In genomic region chr17:54749157-54749556, GRCh38 we compare ENCODE assay signal across 28 cellular contexts.
DNase-seq lines count a peak whose midpoint lies in the region; ATAC-seq, FAIRE-seq and TF ChIP-seq lines count a peak whose summit lies in the region.
"Had no signal": no experiment of that assay in that cellular context is flagged by ENCODE, and none has a peak within 500 bp of the region (broad histone marks: within the 10 kb centered on the region; RNA-seq: fewer than 3 reads in every experiment).

No MANE protein-coding gene starts in this region.

- no peak overlapping the region for H2AK5ac ChIP-seq in trophoblast cell (ENCODE audit: low read length)

- H2BK5ac ChIP-seq in trophoblast cell (ENCODE audit: low read depth, low read length, poor library complexity) = no peak overlapping the region

- POLR2A ChIA-PET in HepG2 (lab: Yijun Ruan, JAX) = no interaction called here

- DNase-seq in HepG2 (ENCODE audit: low spot score) = peak; percentile 4
- DNase-seq in right lobe of liver = no peak
- DNase-seq in NB4 (ENCODE audit: low read depth) = peak; percentile 11
- peak; percentile 10 for DNase-seq in epithelial cell of esophagus (ENCODE audit: low read depth)
- DNase-seq in trophoblast cell = no peak
- no peak for DNase-seq in mesothelial cell of epicardium (ENCODE audit: low spot score in 2 of 2, unreplicated experiment in 2 of 2)
- DNase-seq in sigmoid colon = no peak
- DNase-seq: activated CD4-positive, alpha-beta T cell treated with anti-CD3 and anti-CD28 coated beads, Interleukin-2, amount 50 U/mL, for 1 hour; activated CD8-positive, alpha-beta memory T cell treated with anti-CD3 and anti-CD28 coated beads, Interleukin-2, amount 10 ng/mL, durations not matched to agents 7 days and 5 days; activated naive CD4-positive, alpha-beta T cell treated with anti-CD3 and anti-CD28 coated beads, Interleukin-2, amount 10 ng/mL, durations not matched to agents 7 days and 5 days; activated T-cell treated with anti-CD3 and anti-CD28 coated beads, Interleukin-2, amount 50 U/mL, for 72 hours; amygdala; effector memory CD4-positive, alpha-beta T cell; GOT3; NCI-H187; NCI-H226; Peyer's patch; stimulated activated naive CD8-positive, alpha-beta T cell treated with anti-CD3 and anti-CD28 coated beads, Interleukin-15, amount 100 ng/mL, for 72 hours; thyroid gland had no signal

- H2AFZ ChIP-seq in HepG2 (ENCODE audit: low read length) (no peak overlapping the region), trophoblast cell (ENCODE audit: insufficient read depth, low read length, poor library complexity) (no peak overlapping the region)

- H3K79me2 ChIP-seq in HepG2 (ENCODE audit: insufficient read depth, low read length) (no peaks in the 10 kb centered on the region), trophoblast cell (ENCODE audit: control insufficient read depth, insufficient read depth, low read length, poor library complexity) (no peaks in the 10 kb centered on the region)

- H2BK12ac ChIP-seq in trophoblast cell (ENCODE audit: low read length) = no peak overlapping the region

- H3K9me3 ChIP-seq in HepG2 (ENCODE audit: low read length) = peaks cover 22% of the 10 kb centered on the region
- no peaks in the 10 kb centered on the region for H3K9me3 ChIP-seq in right lobe of liver
- H3K9me3 ChIP-seq in trophoblast cell (ENCODE audit: insufficient read depth, low read depth, low read length) = no peaks in the 10 kb centered on the region
- H3K9me3 ChIP-seq in sigmoid colon = peaks cover 0 to 12% (median 0%) of the 10 kb centered on the region in 4 donors
- H3K9me3 ChIP-seq: prostate gland, thyroid gland had no signal

- H3K9me3 Mint-ChIP-seq in mesothelial cell of epicardium = peaks cover 30% of the 10 kb centered on the region

- H3K79me1 ChIP-seq in trophoblast cell (ENCODE audit: low read length) = no peaks in the 10 kb centered on the region

- intact Hi-C loops in HepG2 (cut with micrococcal nuclease; ENCODE audit: unreplicated experiment) (no loop called here), right lobe of liver (cut with DNase I) (no loop called here), sigmoid colon (cut with DNase I) (no loop called here)

- TF ChIP-seq CTCF in HepG2 (CRISPR knock-in tag; IDR thresholded peaks at IDR 0.05) (peak; percentile 18; the same call in 1 of the 2 replicates), right lobe of liver (IDR thresholded peaks at IDR 0.05) (peak in 1 of 4 donors; percentile 17), NB4 (IDR thresholded peaks at IDR 0.05; ENCODE audit: low read depth, low read length) (no peak), epithelial cell of esophagus (IDR thresholded peaks at IDR 0.05; ENCODE audit: insufficient read depth, low read depth, low read length, missing control alignments) (no peak), mesothelial cell of epicardium (IDR thresholded peaks at IDR 0.05; ENCODE audit: unreplicated experiment) (no peak), sigmoid colon (IDR thresholded peaks at IDR 0.05) (no peak)

- no peaks in the 10 kb centered on the region for H3K27me3 Mint-ChIP-seq in mesothelial cell of epicardium (ENCODE audit: low read depth)
- H3K27me3 Mint-ChIP-seq: activated CD8-positive, alpha-beta memory T cell treated with anti-CD3 and anti-CD28 coated beads, Interleukin-2, amount 10 ng/mL, durations not matched to agents 7 days and 5 days; activated naive CD4-positive, alpha-beta T cell treated with anti-CD3 and anti-CD28 coated beads, Interleukin-2, amount 10 ng/mL, durations not matched to agents 7 days and 5 days; stimulated activated naive CD8-positive, alpha-beta T cell treated with anti-CD3 and anti-CD28 coated beads, Interleukin-15, amount 100 ng/mL, for 72 hours had no signal

- H3K23ac ChIP-seq in trophoblast cell (ENCODE audit: low read length) = no peak overlapping the region

- TF ChIP-seq RAD21 in HepG2 (CRISPR knock-in tag; IDR thresholded peaks at IDR 0.05) = no peak

- H3K4me1 ChIP-seq in HepG2 (ENCODE audit: insufficient read depth, low read length) (no peaks in the 10 kb centered on the region), right lobe of liver (peaks cover 0 to 26% (median 7%) of the 10 kb centered on the region in 4 donors), trophoblast cell (ENCODE audit: control insufficient read depth in 1 of 2, insufficient read depth in 2 of 2, low read length in 2 of 2) (peaks cover 0 to 2% of the 10 kb centered on the region in 2 experiments), sigmoid colon (no peaks in the 10 kb centered on the region)
- H3K4me1 ChIP-seq: breast epithelium, esophagus muscularis mucosa, Peyer's patch, prostate gland had no signal

- BruUV-seq in HepG2 (replicated peaks; lab: Mats Ljungman, UMichigan) = no TSS peak

- H4K8ac ChIP-seq in trophoblast cell (ENCODE audit: low read depth, low read length) = no peak overlapping the region

- H4K20me1 ChIP-seq in HepG2 (ENCODE audit: insufficient read depth, low read length) = no peaks in the 10 kb centered on the region

- H2BK120ac ChIP-seq in trophoblast cell (ENCODE audit: insufficient read depth, low read length, poor library complexity) = no peak overlapping the region

- no peak overlapping the region for H3K18ac ChIP-seq in trophoblast cell (ENCODE audit: low read length)

- H3K36me3 ChIP-seq in HepG2 (replicated peaks in 1 of 2; ENCODE audit: control insufficient read depth in 1 of 2, insufficient read depth in 2 of 2, low read length in 2 of 2) (no peaks in the 10 kb centered on the region), right lobe of liver (no peaks in the 10 kb centered on the region), trophoblast cell (ENCODE audit: control insufficient read depth in 1 of 2, insufficient read depth in 2 of 2, low read length in 2 of 2) (no peaks in the 10 kb centered on the region), sigmoid colon (no peaks in the 10 kb centered on the region)
- H3K36me3 ChIP-seq: breast epithelium, esophagus muscularis mucosa, Peyer's patch, prostate gland, thyroid gland had no signal

- peak overlapping the region; percentile 59 for H4K12ac ChIP-seq in trophoblast cell (ENCODE audit: low read depth, low read length)

- H3K4me3 Mint-ChIP-seq in mesothelial cell of epicardium = no peak overlapping the region
- H3K4me3 Mint-ChIP-seq: activated CD8-positive, alpha-beta memory T cell treated with anti-CD3 and anti-CD28 coated beads, Interleukin-2, amount 10 ng/mL, durations not matched to agents 7 days and 5 days; activated naive CD4-positive, alpha-beta T cell treated with anti-CD3 and anti-CD28 coated beads, Interleukin-2, amount 10 ng/mL, durations not matched to agents 7 days and 5 days; activated T-cell treated with anti-CD3 and anti-CD28 coated beads, Interleukin-2, amount 50 U/mL, for 72 hours; stimulated activated naive CD8-positive, alpha-beta T cell treated with anti-CD3 and anti-CD28 coated beads, Interleukin-15, amount 100 ng/mL, for 72 hours had no signal

- no peak for FAIRE-seq in HepG2 (lab: Jason Lieb, UNC)
- FAIRE-seq: colon, frontal cortex, G401.6, K562 had no signal

- no peak overlapping the region for H3K27ac ChIP-seq in HepG2 (ENCODE audit: extremely low read length, insufficient read depth, low read length)
- H3K27ac ChIP-seq in right lobe of liver = no peak overlapping the region
- no peak overlapping the region for H3K27ac ChIP-seq in trophoblast cell (ENCODE audit: low read depth, low read length)
- H3K27ac ChIP-seq in sigmoid colon = no peak overlapping the region
- H3K27ac ChIP-seq: breast epithelium, esophagus muscularis mucosa, Peyer's patch, prostate gland, SK-N-MC, thyroid gland had no signal

- CTCF ChIA-PET in HepG2 (lab: Yijun Ruan, JAX; ENCODE audit: low intra/inter-chr PET ratio, low total read pairs) = no interaction called here

- TF ChIP-seq EP300 in HepG2 (IDR thresholded peaks at IDR 0.05; ENCODE audit: low read depth in 2 of 2, low read length in 2 of 2) (no peak), HepG2 (CRISPR knock-in tag; IDR thresholded peaks at IDR 0.05; ENCODE audit: borderline replicate concordance) (no peak), sigmoid colon (IDR thresholded peaks at IDR 0.05) (no peak)

- peaks cover 4% of the 10 kb centered on the region for H3K36me3 Mint-ChIP-seq in mesothelial cell of epicardium
- H3K36me3 Mint-ChIP-seq: activated CD8-positive, alpha-beta memory T cell treated with anti-CD3 and anti-CD28 coated beads, Interleukin-2, amount 10 ng/mL, durations not matched to agents 7 days and 5 days; activated naive CD4-positive, alpha-beta T cell treated with anti-CD3 and anti-CD28 coated beads, Interleukin-2, amount 10 ng/mL, durations not matched to agents 7 days and 5 days had no signal

- no peak overlapping the region for H4K91ac ChIP-seq in trophoblast cell (ENCODE audit: low read depth, low read length)

- peak; percentile 87 for ATAC-seq in HepG2
- ATAC-seq in right lobe of liver = no peak
- no peak for ATAC-seq in GM21447 (IDR thresholded peaks at IDR 0.05; ENCODE audit: unreplicated experiment)
- ATAC-seq: activated CD8-positive, alpha-beta memory T cell treated with anti-CD3 and anti-CD28 coated beads, Interleukin-2, amount 10 ng/mL, durations not matched to agents 7 days and 5 days; activated T-cell treated with anti-CD3 and anti-CD28 coated beads, Interleukin-2, amount 50 U/mL, for 72 hours; K562; stimulated activated naive CD8-positive, alpha-beta T cell treated with anti-CD3 and anti-CD28 coated beads, Interleukin-15, amount 100 ng/mL, for 72 hours had no signal

- no peaks in the 10 kb centered on the region for H3K4me1 Mint-ChIP-seq in mesothelial cell of epicardium
- H3K4me1 Mint-ChIP-seq: activated CD8-positive, alpha-beta memory T cell treated with anti-CD3 and anti-CD28 coated beads, Interleukin-2, amount 10 ng/mL, durations not matched to agents 7 days and 5 days; activated naive CD4-positive, alpha-beta T cell treated with anti-CD3 and anti-CD28 coated beads, Interleukin-2, amount 10 ng/mL, durations not matched to agents 7 days and 5 days; stimulated activated naive CD8-positive, alpha-beta T cell treated with anti-CD3 and anti-CD28 coated beads, Interleukin-15, amount 100 ng/mL, for 72 hours had no signal

- H3K4me3 ChIP-seq in HepG2 (replicated peaks in 1 of 3; ENCODE audit: insufficient read depth in 1 of 3, low read depth in 2 of 3, low read length in 3 of 3) (no peak overlapping the region), right lobe of liver (no peak overlapping the region), NB4 (ENCODE audit: low read depth, low read length) (no peak overlapping the region), epithelial cell of esophagus (ENCODE audit: low read length) (no peak overlapping the region), trophoblast cell (ENCODE audit: low read depth, low read length) (no peak overlapping the region), sigmoid colon (no peak overlapping the region)
- H3K4me3 ChIP-seq: breast epithelium, esophagus muscularis mucosa, K562, Peyer's patch, prostate gland, SK-N-MC, thyroid gland had no signal

- TF ChIP-seq POLR2A in HepG2 (IDR thresholded peaks at IDR 0.05; ENCODE audit: insufficient read depth in 1 of 2, low read depth in 2 of 2, low read length in 2 of 2) (no peak), right lobe of liver (IDR thresholded peaks at IDR 0.05) (no peak), NB4 (IDR thresholded peaks at IDR 0.05; ENCODE audit: extremely low read depth, insufficient read length) (no peak), sigmoid colon (IDR thresholded peaks at IDR 0.05) (no peak)

- H3K9ac ChIP-seq in HepG2 (ENCODE audit: insufficient read depth, low read depth, low read length) = no peak overlapping the region
- no peak overlapping the region for H3K9ac ChIP-seq in trophoblast cell (ENCODE audit: low read length)

- H3K4me2 ChIP-seq in HepG2 (ENCODE audit: low read depth, low read length) (no peak overlapping the region), trophoblast cell (ENCODE audit: low read length) (no peak overlapping the region)

- no peak overlapping the region for H3K14ac ChIP-seq in trophoblast cell (ENCODE audit: low read length)

- no peak overlapping the region for H3K27ac Mint-ChIP-seq in mesothelial cell of epicardium
- H3K27ac Mint-ChIP-seq: activated CD8-positive, alpha-beta memory T cell treated with anti-CD3 and anti-CD28 coated beads, Interleukin-2, amount 10 ng/mL, durations not matched to agents 7 days and 5 days; activated naive CD4-positive, alpha-beta T cell treated with anti-CD3 and anti-CD28 coated beads, Interleukin-2, amount 10 ng/mL, durations not matched to agents 7 days and 5 days; activated T-cell treated with anti-CD3 and anti-CD28 coated beads, Interleukin-2, amount 50 U/mL, for 72 hours; stimulated activated naive CD8-positive, alpha-beta T cell treated with anti-CD3 and anti-CD28 coated beads, Interleukin-15, amount 100 ng/mL, for 72 hours had no signal

- 27% methylated on average over 1 of the region's 1 CpG for WGBS in HepG2 (ENCODE audit: low lambda C conversion rate)
- WGBS in right lobe of liver (ENCODE audit: insufficient coverage, low coverage, low lambda C conversion rate, missing lambda C conversion rate) = 29% methylated on average over 1 of the region's 1 CpG
- no CpG with 5 or more reads among the region's 1 CpG for WGBS in trophoblast cell (ENCODE audit: extremely low coverage, insufficient coverage, insufficient read length)
- 20 to 35% methylated on average over 1 of the region's 1 CpG for WGBS in sigmoid colon, 2 donors

- in situ Hi-C loops in HepG2 (cut with HindIII; ENCODE audit: extremely low pct_ligation_motif_present, low pct_unique_long_range_greater_than_20kb) = no loop called here

- no peak overlapping the region for H3K4ac ChIP-seq in trophoblast cell (ENCODE audit: low read depth, low read length)

- H3K27me3 ChIP-seq in HepG2 (ENCODE audit: control insufficient read depth in 1 of 2, insufficient read depth in 2 of 2, low read length in 2 of 2) = no peaks in the 10 kb centered on the region
- no peaks in the 10 kb centered on the region for H3K27me3 ChIP-seq in right lobe of liver
- no peaks in the 10 kb centered on the region for H3K27me3 ChIP-seq in trophoblast cell (ENCODE audit: insufficient read depth, low read length)
- no peaks in the 10 kb centered on the region for H3K27me3 ChIP-seq in sigmoid colon
- H3K27me3 ChIP-seq: breast epithelium, esophagus muscularis mucosa, Peyer's patch, thyroid gland had no signal

Comparison
In these comparisons a context has a peak if more than half of its experiments do, and no peak if none do; other contexts are left out.
1. DNase-seq: peak in HepG2 (single experiment), NB4 (single experiment) and epithelial cell of esophagus (single experiment); none in right lobe of liver (0 of 3), trophoblast cell (0 of 2), mesothelial cell of epicardium (0 of 2) and sigmoid colon (single experiment).